28 cellular contexts compared by ENCODE assay signal in the genomic region with DNA sequence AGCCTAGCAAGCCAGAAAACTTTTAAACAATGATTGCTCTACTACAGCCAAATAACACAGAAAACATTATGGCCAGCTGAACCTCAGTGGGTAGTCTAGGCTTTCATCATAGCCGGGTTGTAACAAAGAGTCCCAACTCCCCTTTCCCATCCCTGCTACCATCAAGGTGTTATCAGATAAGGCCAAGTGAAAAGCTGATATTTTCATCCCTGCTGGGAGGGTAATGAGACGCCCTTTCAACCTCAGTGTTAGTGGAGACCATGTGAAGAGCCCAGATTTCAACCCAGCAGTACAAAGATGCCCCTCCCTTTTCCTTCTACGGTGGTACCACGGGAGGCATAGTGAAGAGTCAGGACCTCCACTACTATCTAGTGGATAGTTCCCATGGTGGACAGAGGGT.
"Had no signal": no experiment of that assay in that cellular context is flagged by ENCODE, and none has a peak within 500 bp of the region (broad histone marks: within the 10 kb centered on the region; RNA-seq: fewer than 3 reads in every experiment).

No MANE protein-coding gene starts in this region.

- H3K36me3 ChIP-seq: esophagus squamous epithelium, gastrocnemius medialis, heart right ventricle, left lung, lower lobe of right lung had no signal

- H3K4me3 Mint-ChIP-seq: immature natural killer cell had no signal

- FAIRE-seq: colon, endometrium had no signal

- ATAC-seq: esophagus mucosa, gastrocnemius medialis, heart right ventricle, left cardiac atrium, left lung, left ventricle myocardium superior, lower lobe of right lung had no signal

- H3K4me1 ChIP-seq: esophagus squamous epithelium, gastrocnemius medialis, heart right ventricle, left lung, lower lobe of right lung had no signal

- H3K27me3 ChIP-seq: dorsolateral prefrontal cortex, esophagus squamous epithelium, gastrocnemius medialis, heart right ventricle, left lung had no signal

- H3K4me1 Mint-ChIP-seq: immature natural killer cell had no signal

- H3K36me3 Mint-ChIP-seq: immature natural killer cell had no signal

- H3K27ac ChIP-seq: coronary artery, dorsolateral prefrontal cortex, epithelial cell of prostate, esophagus squamous epithelium, gastrocnemius medialis, heart right ventricle, left lung, lower lobe of right lung had no signal

- H3K27ac Mint-ChIP-seq: immature natural killer cell had no signal

- DNase-seq: dermis blood vessel endothelial cell; dorsolateral prefrontal cortex; effector CD4-positive, alpha-beta T cell; effector memory CD4-positive, alpha-beta T cell; erythroblast; esophagus squamous epithelium; foreskin fibroblast; foreskin melanocyte; gastrocnemius medialis; glutamatergic neuron; head of caudate nucleus; heart right ventricle; hippocampal formation; immature natural killer cell; islet precursor cell; kidney; kidney glomerular epithelial cell; left cardiac atrium; left lung; left ventricle myocardium superior; lower lobe of right lung; mesenchymal stem cell; midbrain had no signal

- H3K9me3 ChIP-seq: esophagus squamous epithelium, gastrocnemius medialis, heart right ventricle, left lung, lower lobe of right lung had no signal

- H3K4me3 ChIP-seq: coronary artery, dorsolateral prefrontal cortex, esophagus squamous epithelium, gastrocnemius medialis, heart right ventricle, left lung, lower lobe of right lung had no signal
